In the genomic region with DNA sequence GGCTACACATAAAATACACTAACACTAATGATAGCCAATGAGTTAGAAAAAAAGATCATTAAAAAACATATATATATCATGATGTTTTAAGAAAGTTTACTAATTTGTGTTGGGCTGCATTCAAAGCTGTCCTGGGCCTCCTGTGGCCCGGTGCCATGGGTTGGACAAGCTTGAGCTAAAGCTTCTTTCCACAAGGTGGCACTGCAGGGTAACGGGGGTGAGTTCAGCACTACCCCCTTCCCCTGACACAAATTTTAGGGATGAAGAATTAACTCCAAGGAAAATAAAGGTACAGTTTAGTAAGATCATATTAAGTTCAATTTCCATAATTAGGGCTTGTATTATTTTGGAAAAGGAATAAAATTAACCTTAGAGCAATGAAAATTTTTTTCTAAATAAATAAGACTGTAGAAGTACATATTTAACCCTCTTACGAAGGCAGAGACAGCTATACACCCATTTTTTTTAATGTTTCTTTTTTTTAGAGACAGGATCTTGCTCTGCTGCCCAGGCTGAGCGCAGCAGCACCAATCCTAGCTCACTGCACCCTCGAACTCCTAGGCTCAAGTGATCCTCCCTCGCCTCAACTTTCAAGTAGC, we compare ENCODE assay signal across 8 cellular contexts. TPM values are rescaled to one million over a fixed set of nuclear protein-coding genes. Genes with fewer than 3 reads are reported as not detected.
A peak's percentile ranks its signal among the peaks of the same experiment; 100 is the strongest.
DNase-seq lines count a peak whose midpoint lies in the region; ATAC-seq, FAIRE-seq and TF ChIP-seq lines count a peak whose summit lies in the region.

No MANE protein-coding gene starts in this region.

- no peak for ATAC-seq in GM18498 (IDR thresholded peaks at IDR 0.05; ENCODE audit: unreplicated experiment)
- no peak for ATAC-seq in GM21367 (IDR thresholded peaks at IDR 0.05; ENCODE audit: unreplicated experiment)

- H3K4me3 Mint-ChIP-seq in astrocyte (ENCODE audit: unreplicated experiment): no peak overlapping the region

- H3K4me1 Mint-ChIP-seq in astrocyte (ENCODE audit: low read depth, unreplicated experiment): peaks cover 7% of the 10 kb centered on the region

- H3K4me3 ChIP-seq in astrocyte (ENCODE audit: insufficient read depth, low read depth, low read length) (no peak overlapping the region), smooth muscle cell (no peak overlapping the region)

- H3K36me3 Mint-ChIP-seq in astrocyte (ENCODE audit: low read depth, unreplicated experiment): peaks cover 2% of the 10 kb centered on the region

- H3K79me2 ChIP-seq in astrocyte (ENCODE audit: insufficient read depth, low read length) (no peaks in the 10 kb centered on the region), smooth muscle cell (ENCODE audit: low read depth) (no peaks in the 10 kb centered on the region)

- H3K4me1 ChIP-seq in astrocyte (ENCODE audit: insufficient read depth, low read length) (no peaks in the 10 kb centered on the region), smooth muscle cell (ENCODE audit: low read depth) (no peaks in the 10 kb centered on the region)

- H3K27me3 Mint-ChIP-seq in astrocyte (ENCODE audit: low read depth, unreplicated experiment): no peaks in the 10 kb centered on the region

- WGBS in smooth muscle cell (ENCODE audit: low lambda C conversion rate): 43% methylated on average over 6 of the region's 6 CpGs

- H3K9me3 Mint-ChIP-seq in astrocyte (ENCODE audit: unreplicated experiment): no peaks in the 10 kb centered on the region

- H3K27me3 ChIP-seq in astrocyte (ENCODE audit: insufficient read depth, low read length) (no peaks in the 10 kb centered on the region), smooth muscle cell (ENCODE audit: low read depth) (no peaks in the 10 kb centered on the region)

- H3K36me3 ChIP-seq in astrocyte (ENCODE audit: insufficient read depth, low read length) (no peaks in the 10 kb centered on the region), smooth muscle cell (ENCODE audit: low read depth) (no peaks in the 10 kb centered on the region)

- TF ChIP-seq CTCF in astrocyte (IDR thresholded peaks at IDR 0.05; ENCODE audit: insufficient read depth, low read depth, low read length): peak; percentile 77
- TF ChIP-seq CTCF in smooth muscle cell (IDR thresholded peaks at IDR 0.05; ENCODE audit: borderline replicate concordance, insufficient read depth, poor library complexity, severe bottlenecking): peak; percentile 84

- no peak overlapping the region for H3K27ac Mint-ChIP-seq in astrocyte (ENCODE audit: unreplicated experiment)

- H4K20me1 ChIP-seq in astrocyte (ENCODE audit: insufficient read depth, low read length): peaks cover 13% of the 10 kb centered on the region
- peaks cover 7% of the 10 kb centered on the region for H4K20me1 ChIP-seq in smooth muscle cell (ENCODE audit: low read depth)

- peak; percentile 53 for DNase-seq in GDM1 (lab: John Stamatoyannopoulos, UW)
- DNase-seq in NCI-H128 (lab: John Stamatoyannopoulos, UW; ENCODE audit: unreplicated experiment): peak; percentile 68
- peak; percentile 56 for DNase-seq in T-helper 9 cell
- peak; percentile 44 for DNase-seq in astrocyte (ENCODE audit: low read depth)
- DNase-seq in hippocampal formation (lab: John Stamatoyannopoulos, UW): peak; percentile 23 to 62
- DNase-seq in smooth muscle cell (lab: John Stamatoyannopoulos, UW; ENCODE audit: unreplicated experiment): peak; percentile 6

- no peaks in the 10 kb centered on the region for H3F3A ChIP-seq in smooth muscle cell (ENCODE audit: low read depth)

- H2AFZ ChIP-seq in astrocyte (ENCODE audit: low read depth, low read length) (no peak overlapping the region), smooth muscle cell (ENCODE audit: low read depth) (no peak overlapping the region)

- no peaks in the 10 kb centered on the region for H3K9me3 ChIP-seq in astrocyte (ENCODE audit: insufficient read depth, low read depth, low read length)
- H3K9me3 ChIP-seq in smooth muscle cell (replicated peaks; ENCODE audit: low read depth): no peaks in the 10 kb centered on the region

- H3K9ac ChIP-seq in astrocyte (ENCODE audit: low read length): no peak overlapping the region
- H3K9ac ChIP-seq in smooth muscle cell (ENCODE audit: low read depth): no peak overlapping the region

- FAIRE-seq in astrocyte (lab: Jason Lieb, UNC): no peak

- H3K4me2 ChIP-seq in astrocyte (ENCODE audit: low read length) (no peak overlapping the region), smooth muscle cell (no peak overlapping the region)

- H3K27ac ChIP-seq in astrocyte (ENCODE audit: low read depth, low read length) (no peak overlapping the region), smooth muscle cell (ENCODE audit: low read depth) (no peak overlapping the region)

RNA-seq across cellular contexts. Expression of a gene that starts 38.9 kb away (rescaled TPM):
- 7.0 and 9.5 TPM in 2 replicates for total RNA-seq in astrocyte
- total RNA-seq in smooth muscle cell: 2.1 and 4.3 TPM in 2 replicates
- polyA plus RNA-seq in smooth muscle cell: 2.3 and 7.1 TPM in 2 replicates

Comparison
In these comparisons a context has a peak if more than half of its experiments do, and no peak if none do; other contexts are left out.
1. DNase-seq: peak in every context shown above with its lines; median percentile 68 in NCI-H128; 56 in T-helper 9 cell; 53 in GDM1; 44 in astrocyte; 42 in hippocampal formation; 6 in smooth muscle cell.